ENCODE assay signal across 9 cellular contexts in genomic region chr7:99036531-99037175, GRCh38.
A peak's percentile ranks its signal among the peaks of the same experiment; 100 is the strongest.
DNase-seq lines count a peak whose midpoint lies in the region; ATAC-seq, FAIRE-seq and TF ChIP-seq lines count a peak whose summit lies in the region.
"Had no signal": no experiment of that assay in that cellular context is flagged by ENCODE, and none has a peak within 500 bp of the region (broad histone marks: within the 10 kb centered on the region; RNA-seq: fewer than 3 reads in every experiment).

No MANE protein-coding gene starts in this region.

- POLR2A ChIA-PET in BJ (lab: Charles Lee), result no interaction called here

- peaks cover 0 to 31% (median 13%) of the 10 kb centered on the region in 4 donors for H3K4me1 ChIP-seq in right lobe of liver

- H3K4me3 ChIP-seq in BJ (ENCODE audit: low read depth, low read length), result no peak overlapping the region
- no peak overlapping the region for H3K4me3 ChIP-seq in bronchial epithelial cell (ENCODE audit: low read depth, low read length)
- no peak overlapping the region for H3K4me3 ChIP-seq in right lobe of liver

- ATAC-seq in right lobe of liver (peak in 1 of 4 donors; percentile 20), GM21423 (IDR thresholded peaks at IDR 0.05; ENCODE audit: unreplicated experiment) (no peak), GM18867 (IDR thresholded peaks at IDR 0.05; ENCODE audit: unreplicated experiment) (no peak)

- TF ChIP-seq CTCF in BJ (IDR thresholded peaks at IDR 0.05; ENCODE audit: insufficient read depth, low read depth, low read length) (peak; percentile 50), bronchial epithelial cell (IDR thresholded peaks at IDR 0.05; ENCODE audit: insufficient read depth, low read length, severe bottlenecking) (peak; percentile 31), right lobe of liver (IDR thresholded peaks at IDR 0.05) (peak in 3 of 4 donors; percentile 16 to 30 (median 27)), GM20000 (IDR thresholded peaks at IDR 0.05; ENCODE audit: extremely low read depth, missing control alignments) (no peak)

- no peak overlapping the region for H3K27ac ChIP-seq in right lobe of liver

- CTCF ChIA-PET in BJ (lab: Yijun Ruan, JAX), result interaction anchor here (1.2 to 9.2 kb wide), 6 partner anchors 10 to 276 kb away, joined by 3 to 128 read pairs (median 4); no protein-coding TSS in a partner anchor

- H3K9me3 ChIP-seq in right lobe of liver, result no peaks in the 10 kb centered on the region

- H3K36me3 ChIP-seq in BJ (ENCODE audit: control insufficient read depth, insufficient read depth, low read length) (peaks cover 40% of the 10 kb centered on the region), bronchial epithelial cell (ENCODE audit: control insufficient read depth, insufficient read depth, low read length) (peaks cover 67% of the 10 kb centered on the region), right lobe of liver (peaks cover 0 to 77% (median 31%) of the 10 kb centered on the region in 4 donors)

- TF ChIP-seq POLR2A in right lobe of liver (IDR thresholded peaks at IDR 0.05), result no peak

- intact Hi-C loops in right lobe of liver (cut with DNase I), result loop anchor here in 1 of 2 donors (5.0 kb wide), 1 partner anchor 276 kb away; no protein-coding TSS in a partner anchor

- WGBS in right lobe of liver (ENCODE audit: insufficient coverage, low coverage, low lambda C conversion rate, missing lambda C conversion rate), result 71% methylated on average over 7 of the region's 12 CpGs

- no peak for FAIRE-seq in bronchial epithelial cell (lab: Jason Lieb, UNC)
- FAIRE-seq: endometrium had no signal

- no peaks in the 10 kb centered on the region for H3K27me3 ChIP-seq in BJ (ENCODE audit: control insufficient read depth, insufficient read depth, low read length)
- H3K27me3 ChIP-seq in bronchial epithelial cell (ENCODE audit: control insufficient read depth, insufficient read depth, low read length), result no peaks in the 10 kb centered on the region
- no peaks in the 10 kb centered on the region for H3K27me3 ChIP-seq in right lobe of liver

- no peak for DNase-seq in BJ (ENCODE audit: low read depth)
- peak; percentile 63 for DNase-seq in HuH-7.5 (ENCODE audit: low spot score)
- no peak for DNase-seq in bronchial epithelial cell (ENCODE audit: low read depth)
- DNase-seq in right lobe of liver, result no peak
- no peak for DNase-seq in NCI-H748 (lab: John Stamatoyannopoulos, UW; ENCODE audit: unreplicated experiment)
- DNase-seq in GM20000 (ENCODE audit: low spot score), result no peak
